Comparison of ENCODE assay signal across 1 cellular context in the genomic region with DNA sequence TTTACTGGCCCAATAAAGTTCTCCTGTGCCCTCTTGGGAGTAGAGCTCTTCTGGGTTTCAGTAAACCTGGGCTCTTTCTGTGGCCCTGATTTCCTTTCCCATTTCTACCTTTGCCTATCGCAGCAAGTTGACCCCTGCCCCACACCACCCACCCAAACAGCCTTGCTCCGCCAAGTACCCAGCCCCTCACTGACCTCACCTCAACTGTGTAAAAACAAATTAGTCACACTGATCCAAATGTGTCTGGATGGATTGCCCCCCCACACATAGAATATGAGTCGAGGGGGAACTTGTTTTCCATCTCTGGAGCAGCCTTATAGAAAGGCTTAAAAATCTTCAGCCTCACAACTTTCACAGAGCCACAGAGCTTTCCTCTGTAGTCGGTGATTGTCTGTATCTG.
TF ChIP-seq lines count a peak whose summit lies in the region.

No MANE protein-coding gene starts in this region.

TF ChIP-seq in HCT116, 20 proteins besides CTCF, POLR2A, EP300 and RAD21 (continued from another document):
- no peak for TF ChIP-seq SP1 (IDR thresholded peaks at IDR 0.05; ENCODE audit: low read depth)
- TF ChIP-seq, protein P1, sequence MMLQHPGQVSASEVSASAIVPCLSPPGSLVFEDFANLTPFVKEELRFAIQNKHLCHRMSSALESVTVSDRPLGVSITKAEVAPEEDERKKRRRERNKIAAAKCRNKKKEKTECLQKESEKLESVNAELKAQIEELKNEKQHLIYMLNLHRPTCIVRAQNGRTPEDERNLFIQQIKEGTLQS (IDR thresholded peaks at IDR 0.05): no peak
- TF ChIP-seq, protein P2, sequence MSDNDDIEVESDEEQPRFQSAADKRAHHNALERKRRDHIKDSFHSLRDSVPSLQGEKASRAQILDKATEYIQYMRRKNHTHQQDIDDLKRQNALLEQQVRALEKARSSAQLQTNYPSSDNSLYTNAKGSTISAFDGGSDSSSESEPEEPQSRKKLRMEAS (IDR thresholded peaks at IDR 0.05): no peak
- TF ChIP-seq, protein P3, sequence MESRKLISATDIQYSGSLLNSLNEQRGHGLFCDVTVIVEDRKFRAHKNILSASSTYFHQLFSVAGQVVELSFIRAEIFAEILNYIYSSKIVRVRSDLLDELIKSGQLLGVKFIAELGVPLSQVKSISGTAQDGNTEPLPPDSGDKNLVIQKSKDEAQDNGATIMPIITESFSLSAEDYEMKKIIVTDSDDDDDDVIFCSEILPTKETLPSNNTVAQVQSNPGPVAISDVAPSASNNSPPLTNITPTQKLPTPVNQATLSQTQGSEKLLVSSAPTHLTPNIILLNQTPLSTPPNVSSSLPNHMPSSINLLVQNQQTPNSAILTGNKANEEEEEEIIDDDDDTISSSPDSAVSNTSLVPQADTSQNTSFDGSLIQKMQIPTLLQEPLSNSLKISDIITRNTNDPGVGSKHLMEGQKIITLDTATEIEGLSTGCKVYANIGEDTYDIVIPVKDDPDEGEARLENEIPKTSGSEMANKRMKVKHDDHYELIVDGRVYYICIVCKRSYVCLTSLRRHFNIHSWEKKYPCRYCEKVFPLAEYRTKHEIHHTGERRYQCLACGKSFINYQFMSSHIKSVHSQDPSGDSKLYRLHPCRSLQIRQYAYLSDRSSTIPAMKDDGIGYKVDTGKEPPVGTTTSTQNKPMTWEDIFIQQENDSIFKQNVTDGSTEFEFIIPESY (IDR thresholded peaks at IDR 0.05; ENCODE audit: extremely low read depth, insufficient replicate concordance, low read length): no peak
- no peak for TF ChIP-seq EZH2 (IDR thresholded peaks at IDR 0.05)
- TF ChIP-seq, protein P4, sequence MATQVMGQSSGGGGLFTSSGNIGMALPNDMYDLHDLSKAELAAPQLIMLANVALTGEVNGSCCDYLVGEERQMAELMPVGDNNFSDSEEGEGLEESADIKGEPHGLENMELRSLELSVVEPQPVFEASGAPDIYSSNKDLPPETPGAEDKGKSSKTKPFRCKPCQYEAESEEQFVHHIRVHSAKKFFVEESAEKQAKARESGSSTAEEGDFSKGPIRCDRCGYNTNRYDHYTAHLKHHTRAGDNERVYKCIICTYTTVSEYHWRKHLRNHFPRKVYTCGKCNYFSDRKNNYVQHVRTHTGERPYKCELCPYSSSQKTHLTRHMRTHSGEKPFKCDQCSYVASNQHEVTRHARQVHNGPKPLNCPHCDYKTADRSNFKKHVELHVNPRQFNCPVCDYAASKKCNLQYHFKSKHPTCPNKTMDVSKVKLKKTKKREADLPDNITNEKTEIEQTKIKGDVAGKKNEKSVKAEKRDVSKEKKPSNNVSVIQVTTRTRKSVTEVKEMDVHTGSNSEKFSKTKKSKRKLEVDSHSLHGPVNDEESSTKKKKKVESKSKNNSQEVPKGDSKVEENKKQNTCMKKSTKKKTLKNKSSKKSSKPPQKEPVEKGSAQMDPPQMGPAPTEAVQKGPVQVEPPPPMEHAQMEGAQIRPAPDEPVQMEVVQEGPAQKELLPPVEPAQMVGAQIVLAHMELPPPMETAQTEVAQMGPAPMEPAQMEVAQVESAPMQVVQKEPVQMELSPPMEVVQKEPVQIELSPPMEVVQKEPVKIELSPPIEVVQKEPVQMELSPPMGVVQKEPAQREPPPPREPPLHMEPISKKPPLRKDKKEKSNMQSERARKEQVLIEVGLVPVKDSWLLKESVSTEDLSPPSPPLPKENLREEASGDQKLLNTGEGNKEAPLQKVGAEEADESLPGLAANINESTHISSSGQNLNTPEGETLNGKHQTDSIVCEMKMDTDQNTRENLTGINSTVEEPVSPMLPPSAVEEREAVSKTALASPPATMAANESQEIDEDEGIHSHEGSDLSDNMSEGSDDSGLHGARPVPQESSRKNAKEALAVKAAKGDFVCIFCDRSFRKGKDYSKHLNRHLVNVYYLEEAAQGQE (IDR thresholded peaks at IDR 0.05; ENCODE audit: low read depth): no peak
- TF ChIP-seq SRF (IDR thresholded peaks at IDR 0.05; ENCODE audit: low read depth): no peak
- TF ChIP-seq YY1 (IDR thresholded peaks at IDR 0.05; ENCODE audit: extremely low read depth, insufficient replicate concordance, low read depth, low read length): no peak
- no peak for TF ChIP-seq EZH2phosphoT487 (IDR thresholded peaks at IDR 0.05; ENCODE audit: borderline replicate concordance)
- no peak for TF ChIP-seq ELF1 (IDR thresholded peaks at IDR 0.05; ENCODE audit: borderline replicate concordance, low read depth)
- TF ChIP-seq CEBPB (IDR thresholded peaks at IDR 0.05; ENCODE audit: low read depth): no peak
- no peak for TF ChIP-seq SIN3A (IDR thresholded peaks at IDR 0.05; ENCODE audit: low read depth)
- no peak for TF ChIP-seq JUND (IDR thresholded peaks at IDR 0.05)
- TF ChIP-seq ZNF274 (IDR thresholded peaks at IDR 0.05; ENCODE audit: low read depth, low read length): no peak
- TF ChIP-seq ZFX (IDR thresholded peaks at IDR 0.05): no peak
